29 cellular contexts compared by ENCODE assay signal in the genomic region with DNA sequence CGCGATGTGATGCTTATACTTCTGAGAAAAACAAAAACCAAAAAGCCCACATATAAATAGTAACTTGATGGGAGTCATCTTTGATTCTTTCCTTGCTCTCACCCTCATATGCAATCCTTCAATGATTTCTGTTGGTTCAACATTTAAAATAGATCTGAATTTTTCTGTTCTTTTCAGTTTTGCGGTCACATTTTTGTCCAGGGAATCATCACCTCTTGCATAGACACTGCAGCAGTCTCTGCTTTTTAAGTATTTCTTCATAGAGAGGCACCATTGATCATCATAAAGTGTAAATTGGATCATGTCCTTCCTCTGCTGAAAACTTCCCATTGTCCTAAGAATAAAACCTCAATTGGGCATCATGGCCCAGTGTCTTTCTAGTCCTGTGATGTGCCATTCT.
"Had no signal": no experiment of that assay in that cellular context is flagged by ENCODE, and none has a peak within 500 bp of the region (broad histone marks: within the 10 kb centered on the region; RNA-seq: fewer than 3 reads in every experiment).

No MANE protein-coding gene starts in this region.

- DNase-seq: activated CD4-positive, alpha-beta T cell treated with anti-CD3 and anti-CD28 coated beads, Interleukin-2, amount 10 ng/mL, durations not matched to agents 24 days and 14 days; activated CD4-positive, alpha-beta T cell treated with anti-CD3 and anti-CD28 coated beads, Interleukin-2, amount 50 U/mL, for 48 hours; activated CD8-positive, alpha-beta T cell treated with anti-CD3 and anti-CD28 coated beads, Interleukin-2, amount 10 ng/mL, durations not matched to agents 7 days and 5 days; activated gamma-delta T cell treated with Interleukin-2 at 50 U/mL for 16 hours; activated naive CD4-positive, alpha-beta T cell treated with anti-CD3 and anti-CD28 coated beads for 36 hours; activated T-cell treated with anti-CD3 and anti-CD28 coated beads for 4 hours; activated T-cell treated with anti-CD3 and anti-CD28 coated beads, Interleukin-2, amount 50 U/mL, for 4 hours; adrenal gland; central memory CD4-positive, alpha-beta T cell; Kasumi-1; KG1; MM.1S; MV-4-11; NCI-H1092; NCI-H1436 treated with DMSO at 0.1 percent for 48 hours; NCI-H187; NCI-H2029 treated with DMSO at 0.1 percent for 48 hours; NCI-H2107; NCI-H2171; NCI-H510A; NCI-H526; NCI-H748 treated with DMSO at 0.1 percent for 48 hours; NK-92 treated with Interleukin-12 subunit alpha and Interleukin-12 subunit beta, amount 100 ng/mL, for 24 hours; PC-3; Peyer's patch; RPMI8226 had no signal

- H3K9me3 Mint-ChIP-seq: activated CD4-positive, alpha-beta T cell treated with anti-CD3 and anti-CD28 coated beads, Interleukin-2, amount 10 ng/mL, durations not matched to agents 24 days and 14 days; activated naive CD4-positive, alpha-beta T cell treated with anti-CD3 and anti-CD28 coated beads for 36 hours; activated naive CD4-positive, alpha-beta T cell treated with anti-CD3 and anti-CD28 coated beads, Interleukin-2, amount 50 U/mL, for 72 hours; activated T-cell treated with anti-CD3 and anti-CD28 coated beads, Interleukin-2, amount 50 U/mL, for 4 hours; activated T-helper 1 cell treated with anti-CD3 and anti-CD28 coated beads, Interleukin-12 subunit alpha, Interleukin-12 subunit beta, Interleukin-2, Interleukin-4 antibody, amounts not matched to agents 30 ng/mL and 10 ng/mL and 1 ng/mL, durations not matched to agents 14 hours and 24 hours and 36 hours; brain had no signal

- H3K9me3 ChIP-seq: adrenal gland, Peyer's patch had no signal

- ATAC-seq: activated CD8-positive, alpha-beta T cell treated with anti-CD3 and anti-CD28 coated beads, Interleukin-2, amount 10 ng/mL, durations not matched to agents 7 days and 5 days; activated naive CD4-positive, alpha-beta T cell treated with anti-CD3 and anti-CD28 coated beads, Interleukin-2, amount 50 U/mL, for 72 hours; activated T-cell treated with anti-CD3 and anti-CD28 coated beads, Interleukin-2, amount 50 U/mL, for 4 hours; PC-3 had no signal

- H3K36me3 ChIP-seq: adrenal gland, Peyer's patch had no signal

- H3K4me3 ChIP-seq: adrenal gland, Peyer's patch had no signal

- H3K4me3 Mint-ChIP-seq: activated CD4-positive, alpha-beta T cell treated with anti-CD3 and anti-CD28 coated beads, Interleukin-2, amount 10 ng/mL, durations not matched to agents 24 days and 14 days; activated CD8-positive, alpha-beta T cell treated with anti-CD3 and anti-CD28 coated beads, Interleukin-2, amount 10 ng/mL, durations not matched to agents 7 days and 5 days; activated naive CD4-positive, alpha-beta T cell treated with anti-CD3 and anti-CD28 coated beads for 36 hours; activated T-cell treated with anti-CD3 and anti-CD28 coated beads, Interleukin-2, amount 50 U/mL, for 4 hours; activated T-helper 1 cell treated with anti-CD3 and anti-CD28 coated beads, Interleukin-12 subunit alpha, Interleukin-12 subunit beta, Interleukin-2, Interleukin-4 antibody, amounts not matched to agents 30 ng/mL and 10 ng/mL and 1 ng/mL, durations not matched to agents 14 hours and 24 hours and 36 hours; brain had no signal

- H3K27ac Mint-ChIP-seq: activated CD4-positive, alpha-beta T cell treated with anti-CD3 and anti-CD28 coated beads, Interleukin-2, amount 10 ng/mL, durations not matched to agents 24 days and 14 days; activated CD8-positive, alpha-beta T cell treated with anti-CD3 and anti-CD28 coated beads, Interleukin-2, amount 10 ng/mL, durations not matched to agents 7 days and 5 days; activated naive CD4-positive, alpha-beta T cell treated with anti-CD3 and anti-CD28 coated beads for 36 hours; activated naive CD4-positive, alpha-beta T cell treated with anti-CD3 and anti-CD28 coated beads, Interleukin-2, amount 50 U/mL, for 72 hours; activated T-helper 1 cell treated with anti-CD3 and anti-CD28 coated beads, Interleukin-12 subunit alpha, Interleukin-12 subunit beta, Interleukin-2, Interleukin-4 antibody, amounts not matched to agents 30 ng/mL and 10 ng/mL and 1 ng/mL, durations not matched to agents 14 hours and 24 hours and 36 hours had no signal

- H3K27ac ChIP-seq: adrenal gland, Peyer's patch had no signal

- H3K27me3 Mint-ChIP-seq: activated CD4-positive, alpha-beta T cell treated with anti-CD3 and anti-CD28 coated beads, Interleukin-2, amount 10 ng/mL, durations not matched to agents 24 days and 14 days; brain had no signal

- H3K27me3 ChIP-seq: adrenal gland, Peyer's patch had no signal

- H3K36me3 Mint-ChIP-seq: activated naive CD4-positive, alpha-beta T cell treated with anti-CD3 and anti-CD28 coated beads, Interleukin-2, amount 50 U/mL, for 72 hours had no signal

- H3K4me1 ChIP-seq: adrenal gland, Peyer's patch had no signal
